ENCODE assay signal across 8 cellular contexts in the genomic region with DNA sequence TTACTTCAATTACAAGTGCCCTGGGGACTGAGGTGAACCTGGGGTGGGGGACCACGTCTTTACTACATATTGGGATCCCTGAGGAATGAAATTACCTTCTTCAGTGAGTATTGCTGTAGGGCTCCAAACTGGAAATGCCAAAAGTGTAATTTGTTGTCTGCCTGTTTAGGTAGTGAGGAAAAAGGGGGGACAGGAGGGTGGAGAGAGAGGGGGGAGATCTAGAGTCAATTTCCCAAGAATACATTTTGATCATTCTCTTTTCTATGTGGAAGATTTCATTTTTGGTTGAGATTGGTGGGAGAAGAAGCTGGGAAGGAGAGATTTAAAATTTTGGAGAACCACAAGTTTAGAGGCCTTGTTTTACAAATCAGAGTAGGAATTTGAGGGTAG.
DNase-seq lines count a peak whose midpoint lies in the region; ATAC-seq and TF ChIP-seq lines count a peak whose summit lies in the region.

No MANE protein-coding gene starts in this region.

- peaks cover 33 to 52% of the 10 kb centered on the region in 2 donors for H3K4me1 ChIP-seq in duodenal mucosa (ENCODE audit: control insufficient read depth in 1 of 2, insufficient read depth in 2 of 2, low read length in 2 of 2)

- peak overlapping the region; percentile 90 to 94 for H3K9ac ChIP-seq in duodenal mucosa (ENCODE audit: low read depth in 1 of 2, low read length in 2 of 2)

- TF ChIP-seq CTCF in CD14-positive monocyte (IDR thresholded peaks at IDR 0.05) = no peak
- no peak for TF ChIP-seq CTCF in nephron (IDR thresholded peaks at IDR 0.05; ENCODE audit: unreplicated experiment in 3 of 3)

- no peaks in the 10 kb centered on the region for H3K36me3 Mint-ChIP-seq in CD14-positive monocyte
- no peaks in the 10 kb centered on the region for H3K36me3 Mint-ChIP-seq in nephron (ENCODE audit: low read depth)

- peak overlapping the region; percentile 91 for H3K27ac ChIP-seq in duodenal mucosa (ENCODE audit: low read depth, low read length)

- H3K36me3 ChIP-seq in MG63 (peaks cover 11% of the 10 kb centered on the region; the same call in 1 of the 2 replicates), duodenal mucosa (ENCODE audit: control insufficient read depth in 1 of 2, insufficient read depth in 2 of 2, low read length in 2 of 2) (no peaks in the 10 kb centered on the region)

- no peak for ATAC-seq in HG02852 (IDR thresholded peaks at IDR 0.05; ENCODE audit: unreplicated experiment)

- H3K4me3 Mint-ChIP-seq in CD14-positive monocyte (peak overlapping the region; percentile 97 to 98), nephron (peak overlapping the region; percentile 80 to 82 (median 80))

- H3K27ac Mint-ChIP-seq in CD14-positive monocyte (peak overlapping the region in 5 of 7 donors; percentile 20 to 91 (median 73)), nephron (peak overlapping the region; percentile 75 to 92 (median 82))

- DNase-seq in CD14-positive monocyte (ENCODE audit: low spot score) (no peak), MG63 (no peak), DMS114 treated with DMSO at 0.1 percent for 48 hours (lab: John Stamatoyannopoulos, UW; ENCODE audit: unreplicated experiment) (no peak)
- no peak for DNase-seq in stimulated activated naive CD4-positive, alpha-beta T cell treated with Interleukin-2 at 50 U/mL for 16 hours (lab: John Stamatoyannopoulos, UW)
- no peak for DNase-seq in activated CD4-positive, CD25-positive, alpha-beta regulatory T cell (lab: John Stamatoyannopoulos, UW)

- H3K4me3 ChIP-seq in MG63 = peak overlapping the region; percentile 70
- H3K4me3 ChIP-seq in duodenal mucosa (ENCODE audit: low read depth in 1 of 2, low read length in 2 of 2) = peak overlapping the region; percentile 87 to 91

- peaks cover 44% of the 10 kb centered on the region for H3K4me1 Mint-ChIP-seq in CD14-positive monocyte
- H3K4me1 Mint-ChIP-seq in nephron = peaks cover 66% of the 10 kb centered on the region

- H3K9me3 Mint-ChIP-seq in CD14-positive monocyte (no peaks in the 10 kb centered on the region), nephron (no peaks in the 10 kb centered on the region)

- no peaks in the 10 kb centered on the region for H3K9me3 ChIP-seq in MG63
- H3K9me3 ChIP-seq in duodenal mucosa (ENCODE audit: control insufficient read depth in 1 of 2, low read length in 2 of 2) = no peaks in the 10 kb centered on the region

- intact Hi-C loops in CD14-positive monocyte (cut with micrococcal nuclease) = no loop called here

- H3K27me3 Mint-ChIP-seq in CD14-positive monocyte (ENCODE audit: low read depth in 3 of 3) (peaks cover 1 to 10% (median 8%) of the 10 kb centered on the region in 3 donors), nephron (ENCODE audit: low read depth) (peaks cover 4% of the 10 kb centered on the region)

- H3K27me3 ChIP-seq in MG63 (no peaks in the 10 kb centered on the region), duodenal mucosa (ENCODE audit: control insufficient read depth in 1 of 2, insufficient read depth in 2 of 2, low read length in 2 of 2) (no peaks in the 10 kb centered on the region)
